Comparison of ENCODE assay signal across 8 cellular contexts in genomic region chr12:101839324-101840283, GRCh38. TPM values are rescaled to one million over a fixed set of nuclear protein-coding genes. Genes with fewer than 3 reads are reported as not detected.
DNase-seq lines count a peak whose midpoint lies in the region; ATAC-seq and TF ChIP-seq lines count a peak whose summit lies in the region.

No MANE protein-coding gene starts in this region.

- TF ChIP-seq CTCF in Panc1 (IDR thresholded peaks at IDR 0.05) (peak; percentile 94), fibroblast of the aortic adventitia (IDR thresholded peaks at IDR 0.05; ENCODE audit: insufficient read depth, low read length) (peak; percentile 87), ovary (IDR thresholded peaks at IDR 0.05) (peak; percentile 60 to 78 (median 61)), upper lobe of left lung (IDR thresholded peaks at IDR 0.05) (peak; percentile 63 to 87 (median 80))

- H3K27me3 ChIP-seq in Panc1 (ENCODE audit: control insufficient read depth, insufficient read depth, low read length) (no peaks in the 10 kb centered on the region), ovary (no peaks in the 10 kb centered on the region), upper lobe of left lung (no peaks in the 10 kb centered on the region)

- H3K4me1 ChIP-seq in Panc1 (ENCODE audit: control insufficient read depth, insufficient read depth, low read length) (no peaks in the 10 kb centered on the region), ovary (ENCODE audit: insufficient read depth) (no peaks in the 10 kb centered on the region), upper lobe of left lung (peaks cover 0 to 9% (median 3%) of the 10 kb centered on the region in 4 donors)

- intact Hi-C loops in Panc1 (cut with micrococcal nuclease; ENCODE audit: unreplicated experiment) = no loop called here
- intact Hi-C loops in ovary (cut with DNase I) = loop anchor here in 3 of 4 donors (5.0 to 10.0 kb wide), 4 partner anchors 62 to 422 kb away; no protein-coding TSS in a partner anchor

- no TSS peak for BruUV-seq in Panc1 (replicated peaks; lab: Mats Ljungman, UMichigan)

- TF ChIP-seq EP300 in ovary (IDR thresholded peaks at IDR 0.05) = no peak
- no peak for TF ChIP-seq EP300 in upper lobe of left lung (IDR thresholded peaks at IDR 0.05)

- DNase-seq in GF-D8 (lab: John Stamatoyannopoulos, UW) (peak; percentile 24), Panc1 (ENCODE audit: low read depth, low spot score) (peak; percentile 57), activated T-helper 1 cell treated with Interleukin-2 at 50 U/mL for 16 hours (ENCODE audit: low read depth) (peak; percentile 43), fibroblast of the aortic adventitia (ENCODE audit: low read depth) (peak; percentile 80), ovary (peak; percentile 42 to 71 (median 50)), upper lobe of left lung (peak in 1 of 2 donors; percentile 58)

- no peaks in the 10 kb centered on the region for H3K9me3 ChIP-seq in Panc1 (ENCODE audit: control insufficient read depth, insufficient read depth, low read depth, low read length)
- no peaks in the 10 kb centered on the region for H3K9me3 ChIP-seq in ovary
- H3K9me3 ChIP-seq in upper lobe of left lung = no peaks in the 10 kb centered on the region

- ATAC-seq in HG03108 (IDR thresholded peaks at IDR 0.05; ENCODE audit: unreplicated experiment) (peak; percentile 39), Panc1 (peak; percentile 80; the same call in 1 of the 2 replicates), upper lobe of left lung (ENCODE audit: low FRiP score in 2 of 2) (peak; percentile 66 to 92), GM18858 (IDR thresholded peaks at IDR 0.05; ENCODE audit: unreplicated experiment) (no peak)

- in situ Hi-C loops in Panc1 (cut with HindIII; ENCODE audit: low pct_unique_long_range_greater_than_20kb, low sequenced_read_pairs) = no loop called here

- H3K27ac ChIP-seq in Panc1 (ENCODE audit: low read length) (no peak overlapping the region), ovary (no peak overlapping the region), upper lobe of left lung (no peak overlapping the region)

- H3K36me3 ChIP-seq in Panc1 (ENCODE audit: control insufficient read depth, insufficient read depth, low read length) = no peaks in the 10 kb centered on the region
- no peaks in the 10 kb centered on the region for H3K36me3 ChIP-seq in ovary
- no peaks in the 10 kb centered on the region for H3K36me3 ChIP-seq in upper lobe of left lung

- H3K4me3 ChIP-seq in Panc1 (ENCODE audit: low read depth in 2 of 2, low read length in 2 of 2) = no peak overlapping the region
- no peak overlapping the region for H3K4me3 ChIP-seq in fibroblast of the aortic adventitia (ENCODE audit: low read depth, low read length)
- no peak overlapping the region for H3K4me3 ChIP-seq in ovary
- no peak overlapping the region for H3K4me3 ChIP-seq in upper lobe of left lung

- 28 to 32% (median 30%) methylated on average over 6 of the region's 6 CpGs for whole genome bisulfite sequencing in ovary, 3 donors
- 34 to 35% methylated on average over 6 of the region's 6 CpGs for WGBS in upper lobe of left lung, 2 donors

- POLR2A ChIA-PET in Panc1 (lab: Charles Lee) = no interaction called here

- TF ChIP-seq POLR2A in ovary (IDR thresholded peaks at IDR 0.05) = no peak
- TF ChIP-seq POLR2A in upper lobe of left lung (IDR thresholded peaks at IDR 0.05) = no peak

- CTCF ChIA-PET in Panc1 (lab: Charles Lee) = interaction anchor here (0.6 to 1.6 kb wide), 4 partner anchors 47 to 80 kb away, joined by 3 to 5 read pairs (median 4); no protein-coding TSS in a partner anchor

RNA-seq across cellular contexts. Expression of gene GNPTAB, which starts 8.8 kb away (rescaled TPM):
- total RNA-seq in Panc1 (2021; ENCODE audit: unreplicated experiment) (40.8 TPM), fibroblast of the aortic adventitia (ENCODE audit: low replicate concordance) (31.5 and 38.3 TPM in 2 replicates), ovary (10 to 100 TPM; 10.3 to 24.2 (median 16.6) TPM), upper lobe of left lung (10 to 100 TPM; 45.8 to 73.3 (median 57.5) TPM)
- polyA plus RNA-seq in Panc1 (2012; ENCODE audit: insufficient read length) = 20.6 TPM
- polyA plus RNA-seq in ovary = 10 to 100 TPM in 1 of 2 donors, 1 to 10 TPM in 1; 7.1 to 23.3 TPM

RNA-seq across cellular contexts. Expression of gene DRAM1, which starts 37.8 kb away (rescaled TPM):
- total RNA-seq in Panc1 (2021; ENCODE audit: unreplicated experiment) (19.2 TPM), fibroblast of the aortic adventitia (ENCODE audit: low replicate concordance) (18.1 and 41.5 TPM in 2 replicates), ovary (10 to 100 TPM in 6 of 7 donors, 1 to 10 TPM in 1; 9.3 to 21.7 (median 15.8) TPM), upper lobe of left lung (100 to 1,000 TPM in 5 of 6 donors, 10 to 100 TPM in 1; 28.9 to 203 (median 142) TPM)
- polyA plus RNA-seq in Panc1 (2012; ENCODE audit: insufficient read length) = 14.0 TPM
- polyA plus RNA-seq in ovary = 10 to 100 TPM in 1 of 2 donors, 1 to 10 TPM in 1; 9.1 to 19.0 TPM
